8 cellular contexts compared by ENCODE assay signal in the genomic region with DNA sequence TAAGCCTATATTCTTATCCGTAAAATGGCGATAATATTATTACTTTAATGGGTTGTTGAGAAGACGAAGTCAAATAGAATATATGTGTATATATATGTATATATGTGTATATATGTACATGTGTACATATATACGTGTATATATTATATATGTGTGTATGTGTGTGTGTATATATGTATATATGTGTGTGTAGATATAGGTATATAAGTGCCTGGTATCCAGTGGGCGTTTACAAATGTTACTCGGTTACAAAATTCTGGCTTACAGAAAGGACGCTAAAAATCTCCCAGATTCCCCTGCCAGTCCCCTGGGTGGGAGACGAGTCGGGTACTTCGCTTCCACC. TPM values are rescaled to one million over a fixed set of nuclear protein-coding genes. Genes with fewer than 3 reads are reported as not detected.
DNase-seq lines count a peak whose midpoint lies in the region; ATAC-seq and TF ChIP-seq lines count a peak whose summit lies in the region.

No MANE protein-coding gene starts in this region.

- H3K4me2 ChIP-seq in SK-N-SH: peak overlapping the region; percentile 79

- TF ChIP-seq RAD21 in SK-N-SH (IDR thresholded peaks at IDR 0.05; ENCODE audit: low read length): no peak

- peaks cover 47% of the 10 kb centered on the region for H3K79me2 ChIP-seq in SK-N-SH (ENCODE audit: insufficient read depth)

- no peak for TF ChIP-seq CTCF in heart right ventricle (IDR thresholded peaks at IDR 0.05)
- no peak for TF ChIP-seq CTCF in SK-N-SH (IDR thresholded peaks at IDR 0.05)

- H3K9me2 ChIP-seq in SK-N-SH: no peaks in the 10 kb centered on the region

- ATAC-seq in heart right ventricle: peak in 1 of 8 donors; percentile 54
- no peak for ATAC-seq in Right ventricle myocardium inferior
- ATAC-seq in right cardiac atrium: no peak
- peak; percentile 15 for ATAC-seq in stimulated activated naive CD8-positive, alpha-beta T cell treated with anti-CD3 and anti-CD28 coated beads, Interleukin-15, Interleukin-2, amounts not matched to agents 100 U/mL and 50 U/mL, for 24 hours
- ATAC-seq in esophagus mucosa: no peak

- H3K9me3 ChIP-seq in heart right ventricle: no peaks in the 10 kb centered on the region
- H3K9me3 ChIP-seq in SK-N-SH: no peaks in the 10 kb centered on the region
- no peaks in the 10 kb centered on the region for H3K9me3 ChIP-seq in right cardiac atrium (ENCODE audit: control insufficient read depth, low read length)

- DNase-seq in heart right ventricle: no peak
- DNase-seq in Right ventricle myocardium inferior (ENCODE audit: missing footprints): no peak
- DNase-seq in SK-N-SH: no peak
- no peak for DNase-seq in right cardiac atrium
- DNase-seq in stimulated activated naive CD8-positive, alpha-beta T cell treated with anti-CD3 and anti-CD28 coated beads, Interleukin-15, Interleukin-2, amounts not matched to agents 100 U/mL and 50 U/mL, for 24 hours: no peak
- DNase-seq in cerebellum (ENCODE audit: low spot score): no peak
- DNase-seq in NCI-H1092 (lab: John Stamatoyannopoulos, UW): no peak

- H3K4me1 ChIP-seq in heart right ventricle (peaks cover 0 to 32% (median 15%) of the 10 kb centered on the region in 9 donors), SK-N-SH (ENCODE audit: control insufficient read depth in 1 of 2, insufficient read depth in 2 of 2, low read depth in 1 of 2, low read length in 1 of 2) (peaks cover 0 to 5% of the 10 kb centered on the region in 2 experiments; a peak in 2 of 4 replicates), right cardiac atrium (ENCODE audit: control insufficient read depth, insufficient read depth, low read length) (no peaks in the 10 kb centered on the region)

- peaks cover 12% of the 10 kb centered on the region for H4K20me1 ChIP-seq in SK-N-SH (ENCODE audit: insufficient read depth)

- peaks cover 0 to 6% (median 0%) of the 10 kb centered on the region in 7 donors for H3K27me3 ChIP-seq in heart right ventricle
- no peaks in the 10 kb centered on the region for H3K27me3 ChIP-seq in SK-N-SH (ENCODE audit: insufficient read depth)
- H3K27me3 ChIP-seq in right cardiac atrium (ENCODE audit: control insufficient read depth, insufficient read depth): no peaks in the 10 kb centered on the region

- peak overlapping the region; percentile 57 to 96 (median 78) for H3K4me3 ChIP-seq in heart right ventricle
- peak overlapping the region; percentile 81 to 82 for H3K4me3 ChIP-seq in SK-N-SH (ENCODE audit: low read depth in 2 of 2, low read length in 1 of 2)
- H3K4me3 ChIP-seq in right cardiac atrium (ENCODE audit: low read length): peak overlapping the region; percentile 85

- H3K9ac ChIP-seq in SK-N-SH: peak overlapping the region; percentile 93

- POLR2A ChIA-PET in SK-N-SH (lab: Yijun Ruan, JAX): interaction anchor here (0.6 to 1.4 kb wide), 7 partner anchors 43 to 365 kb away, joined by 3 to 4 read pairs (median 3); no protein-coding TSS in a partner anchor

- peak overlapping the region in 9 of 10 donors; percentile 81 to 96 (median 92) for H3K27ac ChIP-seq in heart right ventricle
- peak overlapping the region; percentile 82 to 96; a peak in 3 of 4 replicates for H3K27ac ChIP-seq in SK-N-SH (ENCODE audit: low read depth in 2 of 2, low read length in 1 of 2)
- no peak overlapping the region for H3K27ac ChIP-seq in right cardiac atrium (ENCODE audit: low read length)

- 20 to 21% methylated on average over 10 of the region's 10 CpGs for WGBS in heart right ventricle, 2 donors
- 23% methylated on average over 8 of the region's 10 CpGs for WGBS in SK-N-SH (ENCODE audit: low lambda C conversion rate)
- WGBS in right cardiac atrium: 20% methylated on average over 10 of the region's 10 CpGs

- intact Hi-C loops in heart right ventricle (cut with DNase I) (loop anchor here in 1 of 10 donors (5.0 kb wide), 1 partner anchor 127 kb away; no protein-coding TSS in a partner anchor), Right ventricle myocardium inferior (cut with DNase I) (no loop called here), right cardiac atrium (cut with DNase I) (no loop called here)

- no peak for TF ChIP-seq EP300 in SK-N-SH (IDR thresholded peaks at IDR 0.05; ENCODE audit: borderline replicate concordance in 1 of 2, low read depth in 1 of 2, low read length in 1 of 2)

- no peaks in the 10 kb centered on the region for H3F3A ChIP-seq in SK-N-SH (replicated peaks; ENCODE audit: insufficient read depth)

- H3K36me3 ChIP-seq in heart right ventricle (no peaks in the 10 kb centered on the region), SK-N-SH (replicated peaks in 1 of 2; ENCODE audit: control insufficient read depth in 1 of 2, insufficient read depth in 2 of 2, low read length in 1 of 2) (peaks cover 2 to 5% of the 10 kb centered on the region in 2 experiments)

- CTCF ChIA-PET in SK-N-SH (lab: Yijun Ruan, JAX): interaction anchor here (1.0 to 2.3 kb wide), 5 partner anchors 28 to 369 kb away, joined by 3 to 11 read pairs (median 4); no protein-coding TSS in a partner anchor

- peak overlapping the region; percentile 82 for H2AFZ ChIP-seq in SK-N-SH (ENCODE audit: low read depth)

TF ChIP-seq in SK-N-SH, 30 proteins besides CTCF, POLR2A, EP300 and RAD21:
- TF ChIP-seq SMC3 (IDR thresholded peaks at IDR 0.05; ENCODE audit: low read depth, low read length) (no peak), RFX5 (IDR thresholded peaks at IDR 0.05; ENCODE audit: low read length) (no peak), FOXJ3 (CRISPR knock-in tag; IDR thresholded peaks at IDR 0.05) (no peak)
- TF ChIP-seq, protein P1, sequence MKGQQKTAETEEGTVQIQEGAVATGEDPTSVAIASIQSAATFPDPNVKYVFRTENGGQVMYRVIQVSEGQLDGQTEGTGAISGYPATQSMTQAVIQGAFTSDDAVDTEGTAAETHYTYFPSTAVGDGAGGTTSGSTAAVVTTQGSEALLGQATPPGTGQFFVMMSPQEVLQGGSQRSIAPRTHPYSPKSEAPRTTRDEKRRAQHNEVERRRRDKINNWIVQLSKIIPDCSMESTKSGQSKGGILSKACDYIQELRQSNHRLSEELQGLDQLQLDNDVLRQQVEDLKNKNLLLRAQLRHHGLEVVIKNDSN (IDR thresholded peaks at IDR 0.05; ENCODE audit: borderline replicate concordance, low read depth): no peak
- TF ChIP-seq, protein P2, sequence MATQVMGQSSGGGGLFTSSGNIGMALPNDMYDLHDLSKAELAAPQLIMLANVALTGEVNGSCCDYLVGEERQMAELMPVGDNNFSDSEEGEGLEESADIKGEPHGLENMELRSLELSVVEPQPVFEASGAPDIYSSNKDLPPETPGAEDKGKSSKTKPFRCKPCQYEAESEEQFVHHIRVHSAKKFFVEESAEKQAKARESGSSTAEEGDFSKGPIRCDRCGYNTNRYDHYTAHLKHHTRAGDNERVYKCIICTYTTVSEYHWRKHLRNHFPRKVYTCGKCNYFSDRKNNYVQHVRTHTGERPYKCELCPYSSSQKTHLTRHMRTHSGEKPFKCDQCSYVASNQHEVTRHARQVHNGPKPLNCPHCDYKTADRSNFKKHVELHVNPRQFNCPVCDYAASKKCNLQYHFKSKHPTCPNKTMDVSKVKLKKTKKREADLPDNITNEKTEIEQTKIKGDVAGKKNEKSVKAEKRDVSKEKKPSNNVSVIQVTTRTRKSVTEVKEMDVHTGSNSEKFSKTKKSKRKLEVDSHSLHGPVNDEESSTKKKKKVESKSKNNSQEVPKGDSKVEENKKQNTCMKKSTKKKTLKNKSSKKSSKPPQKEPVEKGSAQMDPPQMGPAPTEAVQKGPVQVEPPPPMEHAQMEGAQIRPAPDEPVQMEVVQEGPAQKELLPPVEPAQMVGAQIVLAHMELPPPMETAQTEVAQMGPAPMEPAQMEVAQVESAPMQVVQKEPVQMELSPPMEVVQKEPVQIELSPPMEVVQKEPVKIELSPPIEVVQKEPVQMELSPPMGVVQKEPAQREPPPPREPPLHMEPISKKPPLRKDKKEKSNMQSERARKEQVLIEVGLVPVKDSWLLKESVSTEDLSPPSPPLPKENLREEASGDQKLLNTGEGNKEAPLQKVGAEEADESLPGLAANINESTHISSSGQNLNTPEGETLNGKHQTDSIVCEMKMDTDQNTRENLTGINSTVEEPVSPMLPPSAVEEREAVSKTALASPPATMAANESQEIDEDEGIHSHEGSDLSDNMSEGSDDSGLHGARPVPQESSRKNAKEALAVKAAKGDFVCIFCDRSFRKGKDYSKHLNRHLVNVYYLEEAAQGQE (IDR thresholded peaks at IDR 0.05; ENCODE audit: low read depth, low read length): no peak

RNA-seq across cellular contexts. Expression of a gene that starts 0.3 kb away (rescaled TPM):
- total RNA-seq in heart right ventricle: 10 to 100 TPM; 37.3 to 55.8 (median 46.8) TPM
- 10 to 100 TPM; 57.0 to 65.2 TPM for polyA plus RNA-seq in heart right ventricle
- total RNA-seq in Right ventricle myocardium inferior: 51.0 TPM
- polyA plus RNA-seq in SK-N-SH (2012; rRNA removed): 44.4 and 61.9 TPM in 2 replicates
- polyA plus RNA-seq in SK-N-SH (2012; cell fraction: cytosol; rRNA removed): 69.6 and 82.8 TPM in 2 replicates
- 21.1 and 45.0 TPM in 2 replicates for polyA plus RNA-seq in SK-N-SH (2012; cell fraction: nucleus; rRNA removed)
- 10 to 100 TPM; 34.7 to 51.7 (median 43.2) TPM for total RNA-seq in right cardiac atrium
- 83.3 TPM for polyA plus RNA-seq in right cardiac atrium
- 26.1 TPM for total RNA-seq in cerebellum
- 25.5 TPM for total RNA-seq in esophagus mucosa
